ENCODE assay signal across 6 cellular contexts in genomic region chr3:88168171-88168570, GRCh38.
"Had no signal": no experiment of that assay in that cellular context is flagged by ENCODE, and none has a peak within 500 bp of the region (broad histone marks: within the 10 kb centered on the region; RNA-seq: fewer than 3 reads in every experiment).

No MANE protein-coding gene starts in this region.

- H3K4me2 ChIP-seq: GM23338 had no signal

- ATAC-seq: GM23338, HepG2, K562 had no signal

- H3K27ac ChIP-seq: HL-60 had no signal

- H3K27ac Mint-ChIP-seq: GM23338, H9 had no signal

- H2AFZ ChIP-seq: GM23338 had no signal

- H3K9me3 Mint-ChIP-seq: GM23338 had no signal

- DNase-seq: H9, HCEC 1CT had no signal

- H3K4me3 Mint-ChIP-seq: GM23338, H9 had no signal

- H3K4me3 ChIP-seq: GM23338, K562 had no signal
